ENCODE assay signal across 1 cellular context in the genomic region with DNA sequence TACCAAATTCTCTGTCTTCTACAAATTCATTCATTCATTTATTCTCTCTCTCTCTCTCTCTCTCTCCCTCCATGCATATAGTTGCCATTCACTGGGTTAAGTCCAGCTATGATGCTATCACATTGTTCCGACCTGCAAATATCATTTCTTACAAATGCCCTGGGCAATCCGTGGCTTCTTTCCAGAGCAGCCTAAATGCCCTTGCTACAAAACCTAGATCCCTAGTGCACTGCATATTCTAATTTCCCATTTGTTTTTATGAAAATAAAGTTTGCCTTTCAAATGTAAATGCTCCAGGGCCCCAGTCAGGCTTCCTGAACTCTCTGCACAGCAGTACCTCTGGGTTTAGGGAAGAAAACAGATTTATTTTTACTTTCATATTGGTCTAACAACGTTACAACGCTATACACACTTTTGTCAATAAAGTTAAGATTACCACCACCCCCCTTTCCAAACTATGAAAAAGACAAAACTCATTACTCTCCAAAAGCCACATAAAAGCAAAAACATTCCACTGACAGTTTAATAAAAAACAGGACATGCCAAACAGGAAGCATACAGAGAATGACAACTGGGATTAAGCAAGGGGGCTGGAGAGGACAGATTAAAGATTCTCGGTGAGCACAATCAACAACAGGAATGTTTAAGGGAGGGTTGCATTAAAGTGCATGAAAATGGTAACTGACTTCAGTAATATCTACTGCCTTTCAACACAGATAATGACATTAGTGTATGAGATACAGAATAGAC.
TF ChIP-seq lines count a peak whose summit lies in the region.

No MANE protein-coding gene starts in this region.

TF ChIP-seq in SK-N-SH treated with all-trans-retinoic acid at 6 μM for 48 hours, 23 proteins besides CTCF, POLR2A, EP300 and RAD21:
- 0 out of 2 replicates have a peak, but pooled peaks have one; percentile 33 for TF ChIP-seq ISL1 (CRISPR knock-in tag; IDR thresholded peaks at IDR 0.05)
- TF ChIP-seq TCF4 (CRISPR knock-in tag; IDR thresholded peaks at IDR 0.05; ENCODE audit: borderline replicate concordance): no peak
